ENCODE assay signal across 18 cellular contexts in the genomic region with DNA sequence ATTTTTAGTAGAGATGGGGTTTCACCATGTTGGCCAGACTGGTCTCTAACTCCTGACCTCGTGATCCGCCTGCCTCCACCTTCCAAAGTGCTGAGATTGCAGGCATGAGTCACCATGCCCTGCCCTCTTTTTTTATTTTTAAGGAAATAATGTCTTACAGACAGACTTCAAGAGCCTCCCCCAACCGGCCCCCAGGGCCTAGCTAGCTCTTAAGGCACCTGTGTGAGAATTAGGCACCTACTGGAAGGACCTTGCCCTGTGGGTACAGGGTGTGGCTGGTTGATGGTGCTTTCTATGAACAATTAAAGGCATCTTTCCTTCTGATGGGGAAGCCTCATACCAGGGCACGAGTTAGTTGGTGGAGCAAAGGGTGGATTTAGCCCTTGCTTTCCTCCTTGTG. TPM values are rescaled to one million over a fixed set of nuclear protein-coding genes. Genes with fewer than 3 reads are reported as not detected.
DNase-seq lines count a peak whose midpoint lies in the region; ATAC-seq, FAIRE-seq and TF ChIP-seq lines count a peak whose summit lies in the region.
"Had no signal": no experiment of that assay in that cellular context is flagged by ENCODE, and none has a peak within 500 bp of the region (broad histone marks: within the 10 kb centered on the region; RNA-seq: fewer than 3 reads in every experiment).

No MANE protein-coding gene starts in this region.

- H3K9me3 Mint-ChIP-seq in activated CD8-positive, alpha-beta T cell treated with anti-CD3 and anti-CD28 coated beads for 36 hours: no peaks in the 10 kb centered on the region

- no peak for ATAC-seq in aorta (ENCODE audit: low FRiP score)
- no peak for ATAC-seq in activated CD8-positive, alpha-beta T cell treated with anti-CD3 and anti-CD28 coated beads for 36 hours
- ATAC-seq: SK-N-SH treated with all-trans-retinoic acid at 6 μM for 48 hours had no signal

- dilution Hi-C loops in keratinocyte (cut with MboI; ENCODE audit: extremely low pct_ligation_motif_present, low sequenced_read_pairs): no loop called here

- no peaks in the 10 kb centered on the region for H3K9me2 ChIP-seq in PC-9 (ENCODE audit: insufficient read depth)

- H4K20me1 ChIP-seq in PC-9 (ENCODE audit: insufficient read depth) (no peaks in the 10 kb centered on the region), keratinocyte (ENCODE audit: control insufficient read depth, extremely low read depth, insufficient read depth, low read length) (peaks cover 3% of the 10 kb centered on the region)

- H3K4me2 ChIP-seq in PC-9: peak overlapping the region; percentile 13; the same call in 1 of the 2 replicates
- H3K4me2 ChIP-seq in keratinocyte (ENCODE audit: control insufficient read depth, extremely low read depth, insufficient read depth, low read depth, low read length): no peak overlapping the region

- H3K36me3 ChIP-seq in PC-9 (ENCODE audit: low read depth) (no peaks in the 10 kb centered on the region), keratinocyte (ENCODE audit: control insufficient read depth in 2 of 2, extremely low read depth in 1 of 2, insufficient read depth in 2 of 2, low read length in 2 of 2) (no peaks in the 10 kb centered on the region), aorta (ENCODE audit: control insufficient read depth in 1 of 2, insufficient read depth in 2 of 2, low read length in 1 of 2) (no peaks in the 10 kb centered on the region)

- H3K9ac ChIP-seq in keratinocyte (ENCODE audit: control insufficient read depth, extremely low read depth, insufficient read depth, low read length): no peak overlapping the region

- H3K27me3 ChIP-seq in PC-9 (ENCODE audit: insufficient read depth, low read depth): no peaks in the 10 kb centered on the region
- peaks cover 55% of the 10 kb centered on the region for H3K27me3 ChIP-seq in keratinocyte (ENCODE audit: control insufficient read depth, extremely low read depth, insufficient read depth, low read length)
- H3K27me3 ChIP-seq in aorta (ENCODE audit: control insufficient read depth in 1 of 2, insufficient read depth in 2 of 2, low read length in 1 of 2): no peaks in the 10 kb centered on the region

- no peaks in the 10 kb centered on the region for H3F3A ChIP-seq in PC-9 (ENCODE audit: insufficient read depth, low read depth)

- CTCF ChIA-PET in PC-9 (lab: Charles Lee): no interaction called here
- CTCF ChIA-PET in activated CD8-positive, alpha-beta T cell treated with anti-CD3 and anti-CD28 coated beads for 36 hours (lab: Charles Lee): no interaction called here

- POLR2A ChIA-PET in PC-9 (lab: Charles Lee; ENCODE audit: unreplicated experiment): interaction anchor here (0.6 kb wide), 1 partner anchor 566 kb away, joined by 4 read pairs; no protein-coding TSS in a partner anchor
- POLR2A ChIA-PET in activated CD8-positive, alpha-beta T cell treated with anti-CD3 and anti-CD28 coated beads for 36 hours (lab: Charles Lee): no interaction called here

- H3K4me3 ChIP-seq in PC-9 (no peak overlapping the region), choroid plexus epithelial cell (ENCODE audit: low read depth, low read length) (no peak overlapping the region), keratinocyte (ENCODE audit: control insufficient read depth in 2 of 3, extremely low read depth in 1 of 3, insufficient read depth in 2 of 3, low read depth in 1 of 3, low read length in 3 of 3) (no peak overlapping the region), aorta (ENCODE audit: low read length in 2 of 2) (no peak overlapping the region)

- no peak overlapping the region for H3K27ac ChIP-seq in PC-9
- H3K27ac ChIP-seq in keratinocyte (ENCODE audit: control insufficient read depth, insufficient read depth, low read length): no peak overlapping the region
- H3K27ac ChIP-seq in aorta (ENCODE audit: low read depth in 1 of 2, low read length in 2 of 2): no peak overlapping the region

- BruUV-seq in PC-9 (replicated peaks; lab: Mats Ljungman, UMichigan): no TSS peak

- H3K9me3 ChIP-seq in PC-9 (ENCODE audit: insufficient read depth, low read depth) (no peaks in the 10 kb centered on the region), keratinocyte (ENCODE audit: control insufficient read depth, low read depth, low read length) (no peaks in the 10 kb centered on the region), aorta (ENCODE audit: control insufficient read depth, low read length) (no peaks in the 10 kb centered on the region)

- no peak for FAIRE-seq in keratinocyte (lab: Jason Lieb, UNC)
- FAIRE-seq: H1 had no signal

- H3K36me3 Mint-ChIP-seq in activated CD8-positive, alpha-beta T cell treated with anti-CD3 and anti-CD28 coated beads for 36 hours (ENCODE audit: low read depth): no peaks in the 10 kb centered on the region

- DNase-seq in ELF-1 (ENCODE audit: low read depth, low spot score) (peak; percentile 27), PC-9 (peak; percentile 56 to 88), choroid plexus epithelial cell (ENCODE audit: low read depth) (peak; percentile 17), keratinocyte (ENCODE audit: low read depth, low spot score) (peak; percentile 17), aorta (no peak), hepatic stellate cell (ENCODE audit: low spot score) (no peak)
- no peak for DNase-seq in activated CD8-positive, alpha-beta T cell treated with anti-CD3 and anti-CD28 coated beads for 36 hours
- DNase-seq in activated CD4-positive, alpha-beta T cell treated with anti-CD3 and anti-CD28 coated beads for 48 hours: no peak
- DNase-seq: AML-193, DND-41, GF-D8, Kasumi-1, MV-4-11, NCI-H1417 treated with DMSO at 0.1 percent for 48 hours, NCI-H2029 treated with DMSO at 0.1 percent for 48 hours, NCI-H510A treated with DMSO at 0.1 percent for 48 hours had no signal

- H3K27me3 Mint-ChIP-seq in activated CD8-positive, alpha-beta T cell treated with anti-CD3 and anti-CD28 coated beads for 36 hours: peaks cover 24% of the 10 kb centered on the region

- intact Hi-C loops in PC-9 (cut with micrococcal nuclease; ENCODE audit: unreplicated experiment) (no loop called here), aorta (cut with DNase I) (no loop called here)
- intact Hi-C loops in activated CD8-positive, alpha-beta T cell treated with anti-CD3 and anti-CD28 coated beads for 36 hours (cut with micrococcal nuclease): no loop called here

- WGBS in aorta, 2 donors: 65 to 78% methylated on average over 4 of the region's 4 CpGs

- H3K4me1 ChIP-seq in PC-9 (replicated peaks; ENCODE audit: insufficient read depth) (peaks cover 15% of the 10 kb centered on the region), keratinocyte (ENCODE audit: control insufficient read depth, extremely low read depth, insufficient read depth, low read length) (peaks cover 5% of the 10 kb centered on the region), aorta (ENCODE audit: control insufficient read depth in 1 of 2, insufficient read depth in 2 of 2, low read length in 2 of 2) (no peaks in the 10 kb centered on the region)

- no peak for TF ChIP-seq CTCF in PC-9 (conservative IDR thresholded peaks at IDR 0.05)
- no peak for TF ChIP-seq CTCF in choroid plexus epithelial cell (conservative IDR thresholded peaks at IDR 0.05; ENCODE audit: low read depth, low read length)
- TF ChIP-seq CTCF in keratinocyte (optimal IDR thresholded peaks at IDR 0.05 in 1 of 3, IDR thresholded peaks at IDR 0.05 in 1 of 3, conservative IDR thresholded peaks at IDR 0.05 in 1 of 3; ENCODE audit: extremely low read depth in 1 of 3, insufficient read depth in 2 of 3, low read length in 3 of 3): no peak
- TF ChIP-seq CTCF in activated CD8-positive, alpha-beta T cell treated with anti-CD3 and anti-CD28 coated beads for 36 hours (IDR thresholded peaks at IDR 0.05): no peak

- no peak overlapping the region for H3K27ac Mint-ChIP-seq in activated CD8-positive, alpha-beta T cell treated with anti-CD3 and anti-CD28 coated beads for 36 hours

- peaks cover 6% of the 10 kb centered on the region for H3K4me1 Mint-ChIP-seq in activated CD8-positive, alpha-beta T cell treated with anti-CD3 and anti-CD28 coated beads for 36 hours (ENCODE audit: low read depth)

- H2AFZ ChIP-seq in PC-9 (no peak overlapping the region), keratinocyte (ENCODE audit: control insufficient read depth, low read length) (no peak overlapping the region)

- H3K9me1 ChIP-seq in keratinocyte (ENCODE audit: control insufficient read depth, extremely low read depth, insufficient read depth, low read length): no peaks in the 10 kb centered on the region

- H3K4me3 Mint-ChIP-seq in activated CD8-positive, alpha-beta T cell treated with anti-CD3 and anti-CD28 coated beads for 36 hours: no peak overlapping the region

- H3K79me2 ChIP-seq in PC-9 (ENCODE audit: low read depth) (no peaks in the 10 kb centered on the region), keratinocyte (ENCODE audit: control insufficient read depth, insufficient read depth, low read length) (no peaks in the 10 kb centered on the region)

RNA-seq across cellular contexts. Expression of a gene that starts 51.3 kb away (rescaled TPM):
- total RNA-seq in PC-9 (2021): 9.6 and 10.9 TPM in 2 replicates
- polyA plus RNA-seq in keratinocyte: 3.7 to 5.4 TPM (median 3.8 TPM) in 3 replicates
- 0.56 TPM for polyA plus RNA-seq in keratinocyte (2011; ENCODE audit: low read depth)
- polyA plus RNA-seq in keratinocyte (2011; cell fraction: cytosol; rRNA removed): 2.2 and 3.3 TPM in 2 replicates
- 3.0 and 4.5 TPM in 2 replicates for polyA plus RNA-seq in keratinocyte (2011; cell fraction: nucleus; rRNA removed)
- polyA plus RNA-seq in keratinocyte (2012; ENCODE audit: low replicate concordance): 2.1 and 5.0 TPM in 2 replicates
- 1.4 to 2.0 TPM (median 1.5 TPM) in 3 replicates for polyA minus RNA-seq in keratinocyte
- 6.1 TPM for polyA minus RNA-seq in keratinocyte (2011; cell fraction: cytosol; rRNA and poly(A)+ RNA removed)
- 3.1 and 3.4 TPM in 2 replicates for polyA minus RNA-seq in keratinocyte (2011; cell fraction: nucleus; rRNA and poly(A)+ RNA removed)
- total RNA-seq in aorta: 1 to 10 TPM; 2.7 to 3.6 TPM
- polyA plus RNA-seq in aorta: 1 to 10 TPM; 2.1 to 4.3 TPM
- 10 to 100 TPM; 24.5 to 27.4 TPM for total RNA-seq in activated CD8-positive, alpha-beta T cell treated with anti-CD3 and anti-CD28 coated beads for 36 hours

Comparison
In these comparisons a context has a peak if more than half of its experiments do, and no peak if none do; other contexts are left out.
1. DNase-seq: peak in ELF-1 (single experiment), PC-9 (2 of 2), choroid plexus epithelial cell (single experiment) and keratinocyte (single experiment); none in aorta (0 of 2), activated CD8-positive, alpha-beta T cell treated with anti-CD3 and anti-CD28 coated beads for 36 hours (single experiment), activated CD4-positive, alpha-beta T cell treated with anti-CD3 and anti-CD28 coated beads for 48 hours (single experiment) and hepatic stellate cell (single experiment).